ENCODE assay signal across 27 cellular contexts in the genomic region with DNA sequence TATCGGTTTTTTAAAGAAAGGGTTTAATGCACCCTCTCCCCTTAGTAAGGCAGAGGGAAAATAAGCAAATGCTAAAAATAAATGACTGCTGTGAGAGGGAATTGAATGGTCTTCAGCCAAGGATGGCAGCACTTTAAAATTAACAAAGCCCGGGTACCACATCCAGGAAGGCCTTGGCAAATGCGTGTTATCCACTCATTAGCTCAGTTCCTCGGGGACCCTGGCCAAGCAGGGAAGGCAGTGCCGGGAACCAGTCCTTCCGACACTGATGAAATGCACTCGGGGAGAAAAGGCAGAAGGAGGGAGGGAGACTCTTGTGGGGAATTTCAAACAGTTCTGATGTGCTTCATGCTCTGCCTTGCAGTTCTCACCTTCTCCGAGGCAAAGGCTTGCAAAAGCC. TPM values are rescaled to one million over a fixed set of nuclear protein-coding genes. Genes with fewer than 3 reads are reported as not detected.
A peak's percentile ranks its signal among the peaks of the same experiment; 100 is the strongest.
DNase-seq lines count a peak whose midpoint lies in the region; ATAC-seq lines count a peak whose summit lies in the region.
"Had no signal": no experiment of that assay in that cellular context is flagged by ENCODE, and none has a peak within 500 bp of the region (broad histone marks: within the 10 kb centered on the region; RNA-seq: fewer than 3 reads in every experiment).

No MANE protein-coding gene starts in this region.

- DNase-seq in G401 (ENCODE audit: low spot score) (peak; percentile 80), cerebellum (ENCODE audit: low spot score) (peak; percentile 51), medulla oblongata (ENCODE audit: extremely low spot score) (peak; percentile 88), putamen (ENCODE audit: low spot score) (peak; percentile 75), LoVo (ENCODE audit: low spot score) (no peak), DMS153 (lab: John Stamatoyannopoulos, UW) (no peak)
- no peak for DNase-seq in stimulated activated CD8-positive, alpha-beta memory T cell treated with anti-CD3 and anti-CD28 coated beads, Interleukin-4, amount 100 ng/mL, for 48 hours
- DNase-seq: activated CD4-positive, alpha-beta T cell treated with anti-CD3 and anti-CD28 coated beads, Interleukin-2, amount 50 U/mL, for 48 hours; activated CD4-positive, CD25-positive, alpha-beta regulatory T cell treated with anti-CD3 and anti-CD28 coated beads, Interleukin-2, amount 50 U/mL, for 72 hours; activated gamma-delta T cell treated with Interleukin-2 at 50 U/mL for 16 hours; activated T-cell treated with anti-CD3 and anti-CD28 coated beads, Interleukin-2, amount 50 U/mL, for 48 hours; body of pancreas; CD4-positive, alpha-beta T cell; mesenchymal stem cell; naive B cell; NCI-H1105; NCI-H187 treated with DMSO at 0.1 percent for 48 hours; NCI-H524 treated with DMSO at 0.1 percent for 48 hours; SHP77 treated with DMSO at 0.1 percent for 48 hours; stimulated activated naive CD4-positive, alpha-beta T cell; testis; uterus had no signal

- in situ Hi-C loops in G401 (cut with HindIII; ENCODE audit: low sequenced_read_pairs) = no loop called here

- ATAC-seq in HG03039 (IDR thresholded peaks at IDR 0.05; ENCODE audit: unreplicated experiment) = no peak
- ATAC-seq: A549, body of pancreas, K562, left lobe of liver, Panc1 had no signal

RNA-seq across cellular contexts. Expression of a gene that starts 38.3 kb away (rescaled TPM):
- total RNA-seq in G401 (2014; rRNA removed; shearing (Covaris generic)) = 35.5 and 56.5 TPM in 2 replicates
- total RNA-seq in cerebellum = 50.1 TPM

Comparison
In these comparisons a context has a peak if more than half of its experiments do, and no peak if none do; other contexts are left out.
1. DNase-seq: peak in G401 (single experiment), cerebellum (single experiment), medulla oblongata (single experiment) and putamen (single experiment); none in LoVo (single experiment), stimulated activated CD8-positive, alpha-beta memory T cell treated with anti-CD3 and anti-CD28 coated beads, Interleukin-4, amount 100 ng/mL, for 48 hours (single experiment) and DMS153 (single experiment).